Comparison of ENCODE assay signal across 25 cellular contexts in the genomic region with DNA sequence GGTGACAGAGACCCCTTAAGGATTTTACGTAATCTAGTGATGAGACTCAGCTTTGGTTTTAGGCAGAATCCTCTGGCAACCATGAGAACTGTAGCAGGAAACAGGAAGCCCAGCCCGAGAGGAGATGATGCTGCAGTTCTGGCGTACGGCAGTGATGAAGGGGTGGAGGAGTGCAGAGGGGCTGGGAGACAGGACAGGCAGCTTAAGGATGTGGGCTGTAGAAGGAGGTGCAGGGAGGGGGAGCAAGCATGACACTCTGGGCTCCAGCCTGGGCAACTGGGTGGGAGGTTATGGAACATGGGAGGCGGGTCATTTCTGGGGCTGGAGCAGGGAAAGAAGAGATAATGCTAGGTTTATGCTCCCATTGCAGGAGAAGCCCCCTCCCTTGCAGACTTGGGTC.
"Had no signal": no experiment of that assay in that cellular context is flagged by ENCODE, and none has a peak within 500 bp of the region (broad histone marks: within the 10 kb centered on the region; RNA-seq: fewer than 3 reads in every experiment).

No MANE protein-coding gene starts in this region.

- H3K4me3 ChIP-seq: esophagus muscularis mucosa, heart right ventricle, left lung, lung, mucosa of descending colon, right lobe of liver, thoracic aorta, uterus had no signal

- H3K36me3 Mint-ChIP-seq: natural killer cell treated with Interleukin-12 subunit alpha and Interleukin-12 subunit beta and Interleukin-15 and Interleukin-18, amount 100 ng/mL, for 72 hours had no signal

- H3K27me3 ChIP-seq: esophagus muscularis mucosa, foreskin keratinocyte, right lobe of liver, uterus had no signal

- H3K4me1 Mint-ChIP-seq: activated B cell treated with CpG ODN at 0.5 μM for 24 hours; activated CD4-positive, alpha-beta T cell treated with anti-CD3 and anti-CD28 coated beads for 36 hours had no signal

- H3K27me3 Mint-ChIP-seq: activated CD4-positive, alpha-beta T cell treated with anti-CD3 and anti-CD28 coated beads for 36 hours had no signal

- H3K36me3 ChIP-seq: esophagus muscularis mucosa, heart right ventricle, left lung, neutrophil, right lobe of liver, thoracic aorta, uterus had no signal

- H3K4me1 ChIP-seq: foreskin keratinocyte, left lung, uterus had no signal

- DNase-seq: activated B cell treated with CpG ODN at 0.5 μM for 24 hours; activated CD4-positive, alpha-beta T cell treated with anti-CD3 and anti-CD28 coated beads for 36 hours; activated CD4-positive, alpha-beta T cell treated with anti-CD3 and anti-CD28 coated beads, Interleukin-2, amount 50 U/mL, for 4 hours; activated CD8-positive, alpha-beta memory T cell treated with anti-CD3 and anti-CD28 coated beads for 24 hours; activated effector memory CD4-positive, alpha-beta T cell treated with Interleukin-2 at 50 U/mL for 16 hours; activated naive CD4-positive, alpha-beta T cell treated with Interleukin-2 at 50 U/mL for 16 hours; amygdala; dermis blood vessel endothelial cell; effector CD4-positive, alpha-beta T cell; foreskin keratinocyte; left lung; mucosa of descending colon; right lobe of liver; stimulated activated CD4-positive, alpha-beta T cell treated with anti-CD3 and anti-CD28 coated beads, Interleukin-2, amount 100 ng/mL, for 48 hours; stimulated activated naive CD8-positive, alpha-beta T cell treated with anti-CD3 and anti-CD28 coated beads, Interleukin-15, Interleukin-2, amounts not matched to agents 100 U/mL and 50 U/mL, for 24 hours; T-helper 9 cell; trophoblast cell; uterus had no signal

- H3K9me3 ChIP-seq: esophagus muscularis mucosa, heart right ventricle, left lung, mucosa of descending colon, neutrophil, right lobe of liver, thoracic aorta, uterus had no signal

- H3K4me3 Mint-ChIP-seq: activated B cell treated with CpG ODN at 0.5 μM for 24 hours; activated CD4-positive, alpha-beta T cell treated with anti-CD3 and anti-CD28 coated beads for 36 hours; natural killer cell treated with Interleukin-12 subunit alpha and Interleukin-12 subunit beta and Interleukin-15 and Interleukin-18, amount 100 ng/mL, for 72 hours had no signal

- H3K27ac Mint-ChIP-seq: activated B cell treated with CpG ODN at 0.5 μM for 24 hours; activated CD4-positive, alpha-beta T cell treated with anti-CD3 and anti-CD28 coated beads for 36 hours; progenitor cell of endocrine pancreas had no signal

- H3K9me3 Mint-ChIP-seq: activated B cell treated with CpG ODN at 0.5 μM for 24 hours; natural killer cell treated with Interleukin-12 subunit alpha and Interleukin-12 subunit beta and Interleukin-15 and Interleukin-18, amount 100 ng/mL, for 72 hours had no signal
